8 cellular contexts compared by ENCODE assay signal in genomic region chr10:72088879-72089585, GRCh38. TPM values are rescaled to one million over a fixed set of nuclear protein-coding genes. Genes with fewer than 3 reads are reported as not detected.
A peak's percentile ranks its signal among the peaks of the same experiment; 100 is the strongest.
DNase-seq lines count a peak whose midpoint lies in the region; ATAC-seq and TF ChIP-seq lines count a peak whose summit lies in the region.

No MANE protein-coding gene starts in this region.

- no peak for TF ChIP-seq CTCF in prostate gland (IDR thresholded peaks at IDR 0.05)

- peak; percentile 67 for ATAC-seq in left ventricle myocardium superior

- H3K4me2 ChIP-seq in BLaER1, result peak overlapping the region; percentile 74; the same call in 1 of the 2 replicates

- H3K4me1 ChIP-seq in BLaER1 (peaks cover 24% of the 10 kb centered on the region), prostate gland (replicated peaks) (peaks cover 7% of the 10 kb centered on the region)

- WGBS in prostate gland, result 59% methylated on average over 15 of the region's 15 CpGs

- H3K27ac ChIP-seq in BLaER1 (no peak overlapping the region), prostate gland (no peak overlapping the region)

- H3K27me3 ChIP-seq in BLaER1 (peaks cover 73% of the 10 kb centered on the region), MG63 (no peaks in the 10 kb centered on the region), prostate gland (replicated peaks; ENCODE audit: insufficient read depth) (no peaks in the 10 kb centered on the region)

- intact Hi-C loops in left ventricle myocardium superior (cut with micrococcal nuclease), result no loop called here
- intact Hi-C loops in prostate gland (cut with DNase I), result no loop called here

- TF ChIP-seq POLR2A in prostate gland (IDR thresholded peaks at IDR 0.05), result no peak

- no peaks in the 10 kb centered on the region for H3K36me3 ChIP-seq in BLaER1
- H3K36me3 ChIP-seq in MG63, result no peaks in the 10 kb centered on the region
- H3K36me3 ChIP-seq in prostate gland, result no peaks in the 10 kb centered on the region

- H3K9ac ChIP-seq in BLaER1, result no peak overlapping the region

- DNase-seq in NAMALWA (ENCODE audit: low spot score) (peak; percentile 46), left ventricle myocardium superior (peak; percentile 75), MG63 (no peak), AG08396 (ENCODE audit: low spot score) (no peak), prostate gland (ENCODE audit: low spot score) (no peak)
- DNase-seq in activated CD8-positive, alpha-beta memory T cell treated with anti-CD3 and anti-CD28 coated beads, Interleukin-2, amount 50 U/mL, for 4 hours, result peak; percentile 53
- DNase-seq in stimulated activated CD4-positive, alpha-beta T cell treated with anti-CD3 and anti-CD28 coated beads, Interleukin-15, amount 100 ng/mL, for 24 hours, result peak; percentile 68

- H3K4me3 ChIP-seq in BLaER1 (no peak overlapping the region), MG63 (no peak overlapping the region), prostate gland (no peak overlapping the region)

- H4K20me1 ChIP-seq in BLaER1, result peaks cover 37% of the 10 kb centered on the region

- no peaks in the 10 kb centered on the region for H3K9me3 ChIP-seq in BLaER1
- no peaks in the 10 kb centered on the region for H3K9me3 ChIP-seq in MG63
- no peaks in the 10 kb centered on the region for H3K9me3 ChIP-seq in prostate gland

RNA-seq across cellular contexts. Expression of gene SPOCK2, which starts 0.7 kb away (rescaled TPM):
- total RNA-seq in left ventricle myocardium superior (12.7 TPM), prostate gland (100 to 1,000 TPM in 1 of 2 donors, 1 to 10 TPM in 1; 5.1 to 163 TPM)
- not detected in 2 replicates for total RNA-seq in MG63 (2014; rRNA removed; shearing (Covaris generic); ENCODE audit: low replicate concordance)

Comparison
In these comparisons a context has a peak if more than half of its experiments do, and no peak if none do; other contexts are left out.
1. DNase-seq: peak in NAMALWA (single experiment), activated CD8-positive, alpha-beta memory T cell treated with anti-CD3 and anti-CD28 coated beads, Interleukin-2, amount 50 U/mL, for 4 hours (single experiment), left ventricle myocardium superior (single experiment) and stimulated activated CD4-positive, alpha-beta T cell treated with anti-CD3 and anti-CD28 coated beads, Interleukin-15, amount 100 ng/mL, for 24 hours (single experiment); none in MG63 (single experiment), AG08396 (single experiment) and prostate gland (single experiment).